8 cellular contexts compared by ENCODE assay signal in the genomic region with DNA sequence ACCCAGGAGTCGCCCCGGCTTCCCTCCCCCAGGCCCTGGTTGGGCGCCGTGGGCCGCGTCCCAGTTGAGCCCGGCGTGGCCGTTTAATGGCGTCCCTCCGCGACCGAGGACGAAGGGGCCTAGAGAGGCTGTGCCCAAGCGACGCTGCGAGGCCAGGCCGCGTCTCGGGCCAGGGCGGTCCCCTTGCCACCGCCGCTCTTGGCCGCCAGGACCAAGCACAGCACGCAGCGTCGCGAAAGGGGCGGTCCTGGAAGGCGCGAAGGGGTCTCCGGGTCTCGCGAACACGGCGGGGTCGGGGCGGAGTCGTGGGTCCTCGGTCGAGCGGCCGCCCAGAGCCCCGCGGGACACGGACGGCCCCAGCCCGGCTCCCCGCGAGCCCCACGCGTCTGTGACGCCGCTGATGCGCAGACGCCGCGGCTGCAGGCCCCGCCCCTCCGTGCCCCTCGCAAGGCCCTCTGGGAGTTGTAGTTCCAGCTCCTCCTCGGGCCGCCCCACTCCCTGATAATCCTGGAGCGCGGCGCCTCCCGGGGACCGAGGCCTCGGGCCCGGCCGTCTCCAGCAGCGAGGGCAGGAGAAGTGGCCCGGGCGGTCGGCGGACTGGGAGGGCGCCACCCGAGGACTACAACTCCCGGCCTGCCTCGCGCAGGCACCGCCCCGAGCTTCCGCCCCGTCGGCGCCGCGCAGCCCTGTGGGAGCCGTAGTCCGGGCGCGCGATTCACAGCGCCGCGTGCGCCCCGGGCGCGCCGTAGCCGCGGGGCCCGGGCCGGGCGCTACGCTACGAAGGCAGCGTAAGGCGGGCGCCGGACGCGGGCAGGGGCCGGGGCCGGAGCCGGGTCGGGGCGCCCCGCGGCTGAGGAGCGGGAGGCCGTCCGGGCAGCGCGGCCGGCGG. TPM values are rescaled to one million over a fixed set of nuclear protein-coding genes. Genes with fewer than 3 reads are reported as not detected.
DNase-seq lines count a peak whose midpoint lies in the region; ATAC-seq and TF ChIP-seq lines count a peak whose summit lies in the region.

Gene CAPN15, plus strand, starts transcription at position 698 of the 889 bp plus-strand sequence. CDS start 19,127 bp downstream, outside the sequence.

- POLR2A ChIA-PET in activated CD8-positive, alpha-beta T cell treated with anti-CD3 and anti-CD28 coated beads for 36 hours (lab: Charles Lee), result interaction anchor here (0.5 to 1.4 kb wide), 7 partner anchors 48 to 448 kb away, joined by 3 to 4 read pairs (median 3); partner anchors contain the start of gene FAM234A

- H3K9me3 ChIP-seq in lung (ENCODE audit: control insufficient read depth in 2 of 2, insufficient read depth in 1 of 2, low read length in 1 of 2), result no peaks in the 10 kb centered on the region

- H3K27me3 ChIP-seq in lung (ENCODE audit: control insufficient read depth, insufficient read depth), result no peaks in the 10 kb centered on the region

- DNase-seq in NCI-H82 (lab: John Stamatoyannopoulos, UW) (peak; percentile 91), ecto neural progenitor cell (ENCODE audit: low spot score) (peak; percentile 92), lung (ENCODE audit: low spot score) (peak; percentile 87)
- DNase-seq in activated CD8-positive, alpha-beta T cell treated with anti-CD3 and anti-CD28 coated beads for 36 hours, result peak; percentile 84
- DNase-seq in stimulated activated CD4-positive, alpha-beta T cell treated with anti-CD3 and anti-CD28 coated beads, TNF-alpha, amount 100 ng/mL, for 4 hours (ENCODE audit: low read depth in 3 of 3), result peak; percentile 73 to 87 (median 76)

- H3K4me1 Mint-ChIP-seq in activated CD8-positive, alpha-beta T cell treated with anti-CD3 and anti-CD28 coated beads for 36 hours (ENCODE audit: low read depth), result peaks cover 34% of the 10 kb centered on the region

- TF ChIP-seq CTCF in C4-2B (conservative IDR thresholded peaks at IDR 0.05), result no peak
- peak; percentile 31 for TF ChIP-seq CTCF in activated CD8-positive, alpha-beta T cell treated with anti-CD3 and anti-CD28 coated beads for 36 hours (IDR thresholded peaks at IDR 0.05)
- no peak for TF ChIP-seq CTCF in lung (IDR thresholded peaks at IDR 0.05; ENCODE audit: control extremely low read depth, extremely low read depth)

- H3K27ac Mint-ChIP-seq in activated CD8-positive, alpha-beta T cell treated with anti-CD3 and anti-CD28 coated beads for 36 hours, result peak within 1 kb of the TSS; percentile 96

- H3K36me3 ChIP-seq in lung (ENCODE audit: control insufficient read depth in 2 of 2, insufficient read depth in 2 of 2, low read length in 2 of 2), result peaks cover 0 to 2% of the 10 kb centered on the region in 2 donors

- no peaks in the 10 kb centered on the region for H3K27me3 Mint-ChIP-seq in activated CD8-positive, alpha-beta T cell treated with anti-CD3 and anti-CD28 coated beads for 36 hours

- peak within 1 kb of the TSS; percentile 90 for H3K4me3 Mint-ChIP-seq in activated CD8-positive, alpha-beta T cell treated with anti-CD3 and anti-CD28 coated beads for 36 hours

- intact Hi-C loops in activated CD8-positive, alpha-beta T cell treated with anti-CD3 and anti-CD28 coated beads for 36 hours (cut with micrococcal nuclease), result loop anchor here (5.0 kb wide), 1 partner anchor 130 kb away; the partner anchor contains the start of gene NME4

- CTCF ChIA-PET in activated CD8-positive, alpha-beta T cell treated with anti-CD3 and anti-CD28 coated beads for 36 hours (lab: Charles Lee), result interaction anchor here (0.8 to 2.4 kb wide), 4 partner anchors 20 to 215 kb away, joined by 3 to 7 read pairs (median 4); partner anchors contain the start of gene METTL26

- H3K27ac ChIP-seq in C4-2B, result peak within 1 kb of the TSS; percentile 94
- H3K27ac ChIP-seq in lung (ENCODE audit: low read depth in 1 of 2, low read length in 1 of 2), result peak within 1 kb of the TSS; percentile 97 to 98

- WGBS in lung, 2 donors, result 0 to 1% methylated on average over 46 to 129 of the region's 129 CpGs

- peaks cover 7 to 30% of the 10 kb centered on the region in 2 donors for H3K4me1 ChIP-seq in lung (ENCODE audit: control insufficient read depth in 2 of 2, insufficient read depth in 2 of 2, low read length in 2 of 2)

- ATAC-seq in GM19397 (IDR thresholded peaks at IDR 0.05; ENCODE audit: unreplicated experiment), result peak; percentile 69
- ATAC-seq in HG03565 (IDR thresholded peaks at IDR 0.05; ENCODE audit: unreplicated experiment), result peak; percentile 43
- peak; percentile 76 for ATAC-seq in activated CD8-positive, alpha-beta T cell treated with anti-CD3 and anti-CD28 coated beads for 36 hours
- peak; percentile 87 for ATAC-seq in lung (ENCODE audit: insufficient read depth, low FRiP score)

- H3K9me3 Mint-ChIP-seq in activated CD8-positive, alpha-beta T cell treated with anti-CD3 and anti-CD28 coated beads for 36 hours, result no peaks in the 10 kb centered on the region

- peak within 1 kb of the TSS; percentile 55 for H3K4me3 ChIP-seq in lung

- peaks cover 16% of the 10 kb centered on the region for H3K36me3 Mint-ChIP-seq in activated CD8-positive, alpha-beta T cell treated with anti-CD3 and anti-CD28 coated beads for 36 hours (ENCODE audit: low read depth)

RNA-seq across cellular contexts. Expression of gene CAPN15, which starts in this region (rescaled TPM):
- total RNA-seq in activated CD8-positive, alpha-beta T cell treated with anti-CD3 and anti-CD28 coated beads for 36 hours, result 10 to 100 TPM; 76.4 to 81.2 TPM
- total RNA-seq in lung, result 10 to 100 TPM; 14.4 to 64.1 TPM
- 10 to 100 TPM; 37.2 to 40.6 TPM for polyA plus RNA-seq in lung

Comparison
In these comparisons a context has a peak if more than half of its experiments do, and no peak if none do; other contexts are left out.
1. Peak in every context shown above with its lines: DNase-seq, ATAC-seq, H3K4me3 ChIP-seq and H3K27ac ChIP-seq.